8 cellular contexts compared by ENCODE assay signal in the genomic region with DNA sequence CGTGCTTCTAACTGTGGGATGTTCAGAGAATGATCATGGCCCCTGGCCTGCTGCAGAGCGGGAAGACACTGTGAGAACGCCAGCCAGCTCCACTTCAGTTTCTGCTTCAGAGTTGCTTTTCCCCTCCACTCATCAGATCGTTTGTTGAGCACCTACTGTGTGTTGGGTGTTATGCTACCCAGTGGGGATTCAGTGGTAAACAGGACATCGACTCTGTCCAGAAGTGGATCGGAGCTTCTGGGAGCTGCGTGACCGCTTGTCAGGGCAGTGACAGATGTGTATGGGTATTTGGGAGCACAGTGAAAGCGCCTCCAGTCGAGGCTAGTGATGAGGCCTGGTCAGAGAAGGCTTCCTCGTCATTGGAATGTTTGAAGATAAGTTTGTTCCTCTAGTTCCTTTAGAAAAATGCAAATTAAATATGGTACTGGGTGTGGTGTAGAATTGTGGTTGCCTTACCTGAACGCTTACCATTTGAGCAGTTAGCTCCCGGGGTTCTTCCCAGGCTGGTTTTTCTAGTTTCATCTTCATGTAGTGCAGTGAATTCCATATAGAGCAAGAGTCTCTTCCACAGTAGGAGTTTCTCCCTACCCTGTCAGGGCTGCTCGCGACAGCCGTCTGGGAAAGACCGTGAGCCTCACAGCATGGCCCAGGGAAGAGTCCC. TPM values are rescaled to one million over a fixed set of nuclear protein-coding genes. Genes with fewer than 3 reads are reported as not detected.
A peak's percentile ranks its signal among the peaks of the same experiment; 100 is the strongest.
DNase-seq lines count a peak whose midpoint lies in the region; ATAC-seq and TF ChIP-seq lines count a peak whose summit lies in the region.
"Had no signal": no experiment of that assay in that cellular context is flagged by ENCODE, and none has a peak within 500 bp of the region (broad histone marks: within the 10 kb centered on the region; RNA-seq: fewer than 3 reads in every experiment).

No MANE protein-coding gene starts in this region.

- WGBS in right cardiac atrium = 91% methylated on average over 17 of the region's 17 CpGs

- no peaks in the 10 kb centered on the region for H3K27me3 Mint-ChIP-seq in CD8-positive, alpha-beta memory T cell
- H3K27me3 Mint-ChIP-seq in natural killer cell treated with Interleukin-12 subunit alpha and Interleukin-12 subunit beta and Interleukin-15 and Interleukin-18, amount 100 ng/mL, for 72 hours = no peaks in the 10 kb centered on the region

- H3K4me1 Mint-ChIP-seq in CD8-positive, alpha-beta memory T cell = peaks cover 64 to 81% (median 80%) of the 10 kb centered on the region in 3 donors
- peaks cover 49 to 60% of the 10 kb centered on the region in 2 donors for H3K4me1 Mint-ChIP-seq in natural killer cell treated with Interleukin-12 subunit alpha and Interleukin-12 subunit beta and Interleukin-15 and Interleukin-18, amount 100 ng/mL, for 72 hours (ENCODE audit: low read depth in 2 of 2)

- H3K4me3 ChIP-seq in CD8-positive, alpha-beta memory T cell (ENCODE audit: low read length) = no peak overlapping the region
- H3K4me3 ChIP-seq in HAP-1 (peak overlapping the region; percentile 70; the same call in 1 of the 2 replicates), breast epithelium (peak overlapping the region in 1 of 3 donors; percentile 81), right cardiac atrium (ENCODE audit: low read length) (no peak overlapping the region)

- peak overlapping the region in 4 of 8 donors; percentile 47 to 87 (median 73) for H3K27ac Mint-ChIP-seq in CD8-positive, alpha-beta memory T cell
- H3K27ac Mint-ChIP-seq in natural killer cell treated with Interleukin-12 subunit alpha and Interleukin-12 subunit beta and Interleukin-15 and Interleukin-18, amount 100 ng/mL, for 72 hours = peak overlapping the region in 1 of 2 donors; percentile 94

- no peak for TF ChIP-seq POLR2A in breast epithelium (IDR thresholded peaks at IDR 0.05)

- intact Hi-C loops in breast epithelium (cut with DNase I; ENCODE audit: low total_unique reads) (no loop called here), right cardiac atrium (cut with DNase I) (no loop called here)

- POLR2A ChIA-PET in CD8-positive, alpha-beta memory T cell (lab: Charles Lee) = no interaction called here

- H3K9me3 ChIP-seq in CD8-positive, alpha-beta memory T cell (ENCODE audit: low read length) = no peaks in the 10 kb centered on the region
- H3K9me3 ChIP-seq in HAP-1 = no peaks in the 10 kb centered on the region
- no peaks in the 10 kb centered on the region for H3K9me3 ChIP-seq in breast epithelium
- H3K9me3 ChIP-seq in right cardiac atrium (ENCODE audit: control insufficient read depth, low read length) = no peaks in the 10 kb centered on the region

- H3K36me3 Mint-ChIP-seq in CD8-positive, alpha-beta memory T cell = peaks cover 0 to 25% (median 3%) of the 10 kb centered on the region in 3 donors
- H3K36me3 Mint-ChIP-seq in natural killer cell treated with Interleukin-12 subunit alpha and Interleukin-12 subunit beta and Interleukin-15 and Interleukin-18, amount 100 ng/mL, for 72 hours = peaks cover 11% of the 10 kb centered on the region

- peak overlapping the region; percentile 67 to 96 (median 87) for H3K4me3 Mint-ChIP-seq in CD8-positive, alpha-beta memory T cell
- H3K4me3 Mint-ChIP-seq in natural killer cell treated with Interleukin-12 subunit alpha and Interleukin-12 subunit beta and Interleukin-15 and Interleukin-18, amount 100 ng/mL, for 72 hours = peak overlapping the region; percentile 90

- no peaks in the 10 kb centered on the region for H3K36me3 ChIP-seq in CD8-positive, alpha-beta memory T cell (ENCODE audit: insufficient read depth, low read length)
- no peaks in the 10 kb centered on the region; the same call in 1 of the 2 replicates for H3K36me3 ChIP-seq in HAP-1 (replicated peaks)
- no peaks in the 10 kb centered on the region for H3K36me3 ChIP-seq in breast epithelium

- TF ChIP-seq CTCF in breast epithelium (IDR thresholded peaks at IDR 0.05) = no peak
- TF ChIP-seq CTCF in GM20000 (IDR thresholded peaks at IDR 0.05; ENCODE audit: extremely low read depth, missing control alignments) = no peak

- in situ Hi-C loops in HAP-1 (cut with MboI; ENCODE audit: low sequenced_read_pairs) = no loop called here

- H3K4me1 ChIP-seq in CD8-positive, alpha-beta memory T cell (ENCODE audit: insufficient read depth, low read length) = peaks cover 34% of the 10 kb centered on the region
- peaks cover 53% of the 10 kb centered on the region for H3K4me1 ChIP-seq in HAP-1
- H3K4me1 ChIP-seq in breast epithelium = peaks cover 7 to 18% of the 10 kb centered on the region in 2 donors
- H3K4me1 ChIP-seq in right cardiac atrium (ENCODE audit: control insufficient read depth, insufficient read depth, low read length) = peaks cover 12% of the 10 kb centered on the region

- DNase-seq in CD8-positive, alpha-beta memory T cell = no peak
- DNase-seq in HAP-1 (ENCODE audit: low spot score in 2 of 2) (no peak), breast epithelium (ENCODE audit: low spot score in 2 of 2) (peak in 1 of 2 donors; percentile 30), GM20000 (ENCODE audit: low spot score) (no peak), SW 1271 (lab: John Stamatoyannopoulos, UW) (no peak), right cardiac atrium (no peak)
- no peak for DNase-seq in natural killer cell treated with Interleukin-12 subunit alpha and Interleukin-12 subunit beta and Interleukin-15 and Interleukin-18, amount 100 ng/mL, for 72 hours (ENCODE audit: low spot score)
- DNase-seq: nucleus accumbens had no signal

- H3K27me3 ChIP-seq in CD8-positive, alpha-beta memory T cell (ENCODE audit: insufficient read depth, low read length, poor library complexity, severe bottlenecking) = no peaks in the 10 kb centered on the region
- no peaks in the 10 kb centered on the region for H3K27me3 ChIP-seq in HAP-1 (ENCODE audit: low read depth)
- H3K27me3 ChIP-seq in breast epithelium = no peaks in the 10 kb centered on the region
- no peaks in the 10 kb centered on the region for H3K27me3 ChIP-seq in right cardiac atrium (ENCODE audit: control insufficient read depth, insufficient read depth)

- no peak overlapping the region for H3K27ac ChIP-seq in CD8-positive, alpha-beta memory T cell (ENCODE audit: low read depth, low read length)
- H3K27ac ChIP-seq in breast epithelium (peak overlapping the region; percentile 44 to 83), right cardiac atrium (ENCODE audit: low read length) (no peak overlapping the region)

- ATAC-seq in natural killer cell treated with Interleukin-12 subunit alpha and Interleukin-12 subunit beta and Interleukin-15 and Interleukin-18, amount 100 ng/mL, for 72 hours = no peak
- ATAC-seq in right cardiac atrium = no peak

- no peaks in the 10 kb centered on the region for H3K9me3 Mint-ChIP-seq in CD8-positive, alpha-beta memory T cell
- no peaks in the 10 kb centered on the region for H3K9me3 Mint-ChIP-seq in natural killer cell treated with Interleukin-12 subunit alpha and Interleukin-12 subunit beta and Interleukin-15 and Interleukin-18, amount 100 ng/mL, for 72 hours

- CTCF ChIA-PET in CD8-positive, alpha-beta memory T cell (lab: Charles Lee) = no interaction called here

RNA-seq across cellular contexts. Expression of a gene that starts 2.8 kb away (rescaled TPM):
- total RNA-seq in CD8-positive, alpha-beta memory T cell = 10 to 100 TPM; 15.0 to 15.3 TPM
- polyA plus RNA-seq in CD8-positive, alpha-beta memory T cell = 0.24 TPM
- total RNA-seq in breast epithelium = 10 to 100 TPM; 46.5 to 64.0 (median 55.0) TPM
- total RNA-seq in natural killer cell treated with Interleukin-12 subunit alpha and Interleukin-12 subunit beta and Interleukin-15 and Interleukin-18, amount 100 ng/mL, for 72 hours = 10 to 100 TPM; 19.1 to 33.0 TPM
- total RNA-seq in right cardiac atrium = 100 to 1,000 TPM in 2 of 4 donors, 10 to 100 TPM in 2; 76.4 to 112 (median 95.4) TPM
- 101 TPM for polyA plus RNA-seq in right cardiac atrium

Comparison
In these comparisons a context has a peak if more than half of its experiments do, and no peak if none do; other contexts are left out.
1. H3K27ac ChIP-seq: peak in breast epithelium (2 of 2); none in CD8-positive, alpha-beta memory T cell (single experiment) and right cardiac atrium (single experiment).